In genomic region chr3:43320288-43320687, GRCh38 we compare ENCODE assay signal across 14 cellular contexts. TPM values are rescaled to one million over a fixed set of nuclear protein-coding genes. Genes with fewer than 3 reads are reported as not detected.
DNase-seq lines count a peak whose midpoint lies in the region; ATAC-seq and TF ChIP-seq lines count a peak whose summit lies in the region.
"Had no signal": no experiment of that assay in that cellular context is flagged by ENCODE, and none has a peak within 500 bp of the region (broad histone marks: within the 10 kb centered on the region; RNA-seq: fewer than 3 reads in every experiment).

No MANE protein-coding gene starts in this region.

- H3K36me3 Mint-ChIP-seq in activated T-cell treated with anti-CD3 and anti-CD28 coated beads, Interleukin-2, amount 50 U/mL, for 72 hours (ENCODE audit: insufficient read depth in 2 of 2) = peaks cover 2 to 18% of the 10 kb centered on the region in 2 donors
- H3K36me3 Mint-ChIP-seq in T-helper 17 cell (ENCODE audit: low read depth) = peaks cover 7% of the 10 kb centered on the region
- peaks cover 46% of the 10 kb centered on the region for H3K36me3 Mint-ChIP-seq in stimulated activated naive CD8-positive, alpha-beta T cell treated with anti-CD3 and anti-CD28 coated beads, Interleukin-15, Interleukin-2, amounts not matched to agents 100 ng/mL and 50 ng/mL, for 24 hours (ENCODE audit: low read depth)

- TF ChIP-seq CTCF in right lobe of liver (IDR thresholded peaks at IDR 0.05) = no peak

- H3K9me3 ChIP-seq in T-helper 17 cell (ENCODE audit: control insufficient read depth, low read length, poor library complexity, severe bottlenecking) (no peaks in the 10 kb centered on the region), right lobe of liver (no peaks in the 10 kb centered on the region)
- H3K9me3 ChIP-seq: MG63 had no signal

- ATAC-seq in activated T-cell treated with anti-CD3 and anti-CD28 coated beads, Interleukin-2, amount 50 U/mL, for 72 hours (replicated peaks in 1 of 2) = no peak
- ATAC-seq in T-helper 17 cell = no peak
- no peak for ATAC-seq in right lobe of liver
- no peak for ATAC-seq in HG02885 (IDR thresholded peaks at IDR 0.05; ENCODE audit: poor library complexity, unreplicated experiment)

- H3K4me1 Mint-ChIP-seq in activated T-cell treated with anti-CD3 and anti-CD28 coated beads, Interleukin-2, amount 50 U/mL, for 72 hours (ENCODE audit: low read depth) = peaks cover 72% of the 10 kb centered on the region
- H3K4me1 Mint-ChIP-seq in T-helper 17 cell = peaks cover 48% of the 10 kb centered on the region
- peaks cover 91% of the 10 kb centered on the region for H3K4me1 Mint-ChIP-seq in stimulated activated naive CD8-positive, alpha-beta T cell treated with anti-CD3 and anti-CD28 coated beads, Interleukin-15, Interleukin-2, amounts not matched to agents 100 ng/mL and 50 ng/mL, for 24 hours (ENCODE audit: low read depth)

- no peak overlapping the region for H3K4me3 ChIP-seq in right lobe of liver
- H3K4me3 ChIP-seq: MG63, PC-9 had no signal

- peak overlapping the region; percentile 95 for H3K27ac Mint-ChIP-seq in activated T-cell treated with anti-CD3 and anti-CD28 coated beads, Interleukin-2, amount 50 U/mL, for 72 hours
- peak overlapping the region; percentile 83 for H3K27ac Mint-ChIP-seq in T-helper 17 cell
- H3K27ac Mint-ChIP-seq in stimulated activated naive CD8-positive, alpha-beta T cell treated with anti-CD3 and anti-CD28 coated beads, Interleukin-15, Interleukin-2, amounts not matched to agents 100 ng/mL and 50 ng/mL, for 24 hours = peak overlapping the region; percentile 37

- DNase-seq in activated T-cell treated with anti-CD3 and anti-CD28 coated beads, Interleukin-2, amount 50 U/mL, for 72 hours = no peak
- DNase-seq in activated T-cell treated with anti-CD3 and anti-CD28 coated beads, Interleukin-2, amount 50 U/mL, for 1 hour = no peak
- DNase-seq in T-helper 17 cell = no peak
- DNase-seq in right lobe of liver = no peak
- no peak for DNase-seq in activated effector memory CD4-positive, alpha-beta T cell treated with Interleukin-2 at 50 U/mL for 16 hours
- DNase-seq in T-helper 9 cell = no peak
- DNase-seq: MG63, NCI-H1105, NCI-H187, NCI-H446 treated with DMSO at 0.1 percent for 48 hours, NCI-H748 treated with DMSO at 0.1 percent for 48 hours, PC-9 had no signal

- peaks cover 0 to 56% (median 20%) of the 10 kb centered on the region in 4 donors for H3K4me1 ChIP-seq in right lobe of liver

- no peaks in the 10 kb centered on the region for H3K27me3 ChIP-seq in right lobe of liver
- H3K27me3 ChIP-seq: MG63 had no signal

- WGBS in right lobe of liver (ENCODE audit: insufficient coverage, low coverage, low lambda C conversion rate, missing lambda C conversion rate) = 96% methylated on average over 5 of the region's 5 CpGs

- no peaks in the 10 kb centered on the region for H3K9me3 Mint-ChIP-seq in activated T-cell treated with anti-CD3 and anti-CD28 coated beads, Interleukin-2, amount 50 U/mL, for 72 hours
- no peaks in the 10 kb centered on the region for H3K9me3 Mint-ChIP-seq in stimulated activated naive CD8-positive, alpha-beta T cell treated with anti-CD3 and anti-CD28 coated beads, Interleukin-15, Interleukin-2, amounts not matched to agents 100 ng/mL and 50 ng/mL, for 24 hours

- TF ChIP-seq POLR2A in right lobe of liver (IDR thresholded peaks at IDR 0.05) = no peak

- H3K27me3 Mint-ChIP-seq in activated T-cell treated with anti-CD3 and anti-CD28 coated beads, Interleukin-2, amount 50 U/mL, for 72 hours (ENCODE audit: low read depth) = no peaks in the 10 kb centered on the region
- no peaks in the 10 kb centered on the region for H3K27me3 Mint-ChIP-seq in T-helper 17 cell
- no peaks in the 10 kb centered on the region for H3K27me3 Mint-ChIP-seq in stimulated activated naive CD8-positive, alpha-beta T cell treated with anti-CD3 and anti-CD28 coated beads, Interleukin-15, Interleukin-2, amounts not matched to agents 100 ng/mL and 50 ng/mL, for 24 hours

- intact Hi-C loops in right lobe of liver (cut with DNase I) = no loop called here

- H3K27ac ChIP-seq in right lobe of liver = peak overlapping the region in 2 of 3 donors; percentile 25 to 65
- H3K27ac ChIP-seq: PC-9 had no signal

- peak overlapping the region in 1 of 2 donors; percentile 63 for H3K4me3 Mint-ChIP-seq in activated T-cell treated with anti-CD3 and anti-CD28 coated beads, Interleukin-2, amount 50 U/mL, for 72 hours
- H3K4me3 Mint-ChIP-seq in T-helper 17 cell = no peak overlapping the region
- no peak overlapping the region for H3K4me3 Mint-ChIP-seq in stimulated activated naive CD8-positive, alpha-beta T cell treated with anti-CD3 and anti-CD28 coated beads, Interleukin-15, Interleukin-2, amounts not matched to agents 100 ng/mL and 50 ng/mL, for 24 hours

- no peaks in the 10 kb centered on the region for H3K36me3 ChIP-seq in right lobe of liver
- H3K36me3 ChIP-seq: MG63 had no signal

RNA-seq across cellular contexts. Expression of gene SNRK, which starts 33.9 kb away (rescaled TPM):
- 10 to 100 TPM; 32.9 to 37.8 TPM for total RNA-seq in activated T-cell treated with anti-CD3 and anti-CD28 coated beads, Interleukin-2, amount 50 U/mL, for 72 hours
- 100 to 1,000 TPM; 127 to 159 TPM for total RNA-seq in T-helper 17 cell
- total RNA-seq in right lobe of liver = 10 to 100 TPM; 14.0 to 26.2 (median 15.3) TPM

Comparison
In these comparisons a context has a peak if more than half of its experiments do, and no peak if none do; other contexts are left out.
1. H3K27ac Mint-ChIP-seq: peak in every context shown above with its lines; median percentile 95 in activated T-cell treated with anti-CD3 and anti-CD28 coated beads, Interleukin-2, amount 50 U/mL, for 72 hours; 83 in T-helper 17 cell; 37 in stimulated activated naive CD8-positive, alpha-beta T cell treated with anti-CD3 and anti-CD28 coated beads, Interleukin-15, Interleukin-2, amounts not matched to agents 100 ng/mL and 50 ng/mL, for 24 hours.